9 cellular contexts compared by ENCODE assay signal in the genomic region with DNA sequence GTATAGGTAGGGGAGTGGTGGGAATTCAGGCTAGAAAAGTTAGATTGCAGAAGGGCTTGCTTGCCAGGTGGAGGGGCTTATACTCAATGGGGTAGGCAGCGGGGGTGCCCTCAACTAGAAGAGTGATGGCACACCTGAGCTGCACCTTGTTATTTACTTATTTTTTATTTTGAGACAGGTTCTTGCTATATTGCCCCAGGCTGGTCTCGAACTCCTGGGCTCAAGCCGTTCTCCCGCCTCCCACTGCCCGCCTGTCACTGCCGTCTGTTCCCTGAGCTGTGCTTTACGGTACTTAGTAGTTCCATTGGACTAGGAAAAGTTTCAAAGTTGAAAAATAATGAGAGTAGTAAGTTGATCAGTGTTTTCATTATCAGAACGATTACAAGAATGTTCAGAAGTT. TPM values are rescaled to one million over a fixed set of nuclear protein-coding genes. Genes with fewer than 3 reads are reported as not detected.
DNase-seq lines count a peak whose midpoint lies in the region; TF ChIP-seq lines count a peak whose summit lies in the region.
"Had no signal": no experiment of that assay in that cellular context is flagged by ENCODE, and none has a peak within 500 bp of the region (broad histone marks: within the 10 kb centered on the region; RNA-seq: fewer than 3 reads in every experiment).

No MANE protein-coding gene starts in this region.

- CTCF ChIA-PET in A673 (lab: Charles Lee), result no interaction called here

- H3K36me3 ChIP-seq in A673 (ENCODE audit: insufficient read depth, low read length, poor library complexity, severe bottlenecking), result peaks cover 8% of the 10 kb centered on the region
- peaks cover 0 to 4% of the 10 kb centered on the region in 2 donors for H3K36me3 ChIP-seq in mucosa of rectum (ENCODE audit: control insufficient read depth in 2 of 2, insufficient read depth in 2 of 2, low read length in 2 of 2)

- peak overlapping the region; percentile 97 for H3K27ac ChIP-seq in A673 (ENCODE audit: low read depth, low read length, poor library complexity, severe bottlenecking)
- peak overlapping the region in 1 of 2 donors; percentile 94 for H3K27ac ChIP-seq in mucosa of rectum (ENCODE audit: low read depth in 2 of 2, low read length in 2 of 2)

- intact Hi-C loops in A673 (cut with micrococcal nuclease; ENCODE audit: unreplicated experiment), result no loop called here

- H3K27me3 Mint-ChIP-seq in HFFc6 (ENCODE audit: insufficient read depth) (peaks cover 3% of the 10 kb centered on the region; the same call in 1 of the 2 replicates), brain (peaks cover 5% of the 10 kb centered on the region)

- no TSS peak for BruUV-seq in A673 (replicated peaks; lab: Mats Ljungman, UMichigan)

- H3K4me3 ChIP-seq in A673 (ENCODE audit: low read depth, low read length, poor library complexity, severe bottlenecking) (peak overlapping the region; percentile 75), mucosa of rectum (ENCODE audit: low read length in 2 of 2) (peak overlapping the region; percentile 82 to 92)

- no peaks in the 10 kb centered on the region for H3K9me3 Mint-ChIP-seq in HFFc6
- no peaks in the 10 kb centered on the region for H3K9me3 Mint-ChIP-seq in brain

- peaks cover 71% of the 10 kb centered on the region for H3K4me1 Mint-ChIP-seq in HFFc6 (ENCODE audit: low read depth)
- H3K4me1 Mint-ChIP-seq in brain, result peaks cover 85% of the 10 kb centered on the region

- H3K36me3 Mint-ChIP-seq in HFFc6 (ENCODE audit: low read depth) (peaks cover 13% of the 10 kb centered on the region), brain (peaks cover 10% of the 10 kb centered on the region)

- peak overlapping the region; percentile 78 for H3K27ac Mint-ChIP-seq in HFFc6
- peak overlapping the region; percentile 91 to 98 (median 95) for H3K27ac Mint-ChIP-seq in brain

- DNase-seq in A673 (ENCODE audit: low spot score) (no peak), HFFc6 (no peak), OCI-M1 (lab: John Stamatoyannopoulos, UW) (no peak), EL (no peak), SK-N-DZ (ENCODE audit: low spot score) (no peak), NCI-H1417 (lab: John Stamatoyannopoulos, UW) (no peak)
- DNase-seq: NCI-H187 treated with DMSO at 0.1 percent for 48 hours had no signal

- TF ChIP-seq CTCF in A673 (conservative IDR thresholded peaks at IDR 0.05; ENCODE audit: low read depth, low read length) (no peak), HFFc6 (IDR thresholded peaks at IDR 0.05) (no peak), brain (conservative IDR thresholded peaks at IDR 0.05) (no peak)

- POLR2A ChIA-PET in A673 (lab: Charles Lee; ENCODE audit: low non-redundant PET), result no interaction called here

- H3K4me1 ChIP-seq in A673 (ENCODE audit: insufficient read depth, low read length, poor library complexity, severe bottlenecking), result peaks cover 43% of the 10 kb centered on the region
- peaks cover 22 to 32% of the 10 kb centered on the region in 2 donors for H3K4me1 ChIP-seq in mucosa of rectum (ENCODE audit: control insufficient read depth in 2 of 2, insufficient read depth in 2 of 2, low read length in 2 of 2)

- H3K9ac ChIP-seq in mucosa of rectum (ENCODE audit: low read depth in 1 of 2, low read length in 2 of 2), result peak overlapping the region; percentile 83 to 84

- H3K4me3 Mint-ChIP-seq in HFFc6, result peak overlapping the region; percentile 96
- H3K4me3 Mint-ChIP-seq in brain, result peak overlapping the region; percentile 91 to 94 (median 93)

- H3K9me3 ChIP-seq in A673 (ENCODE audit: low read depth, low read length, poor library complexity, severe bottlenecking) (no peaks in the 10 kb centered on the region), mucosa of rectum (ENCODE audit: control insufficient read depth in 2 of 2, low read length in 2 of 2) (no peaks in the 10 kb centered on the region)

- H3K27me3 ChIP-seq in A673 (replicated peaks; ENCODE audit: insufficient read depth, low read depth, low read length, poor library complexity) (no peaks in the 10 kb centered on the region), mucosa of rectum (ENCODE audit: control insufficient read depth in 2 of 2, insufficient read depth in 2 of 2, low read length in 2 of 2) (no peaks in the 10 kb centered on the region)

RNA-seq across cellular contexts. Expression of a gene that starts 2.0 kb away (rescaled TPM):
- total RNA-seq in A673 (2021), result 63.9 and 64.6 TPM in 2 replicates
- total RNA-seq in HFFc6 (2021; fragmentation: NEBNext Ultra II Directional; extraction: Animal tissue kit (Norgen Biotek cat#: 25700)), result 10 to 100 TPM; 28.1 to 34.0 (median 32.9) TPM
- polyA plus RNA-seq in brain (ENCODE audit: insufficient read depth, low read depth, low replicate concordance), result 4.4 TPM
- 14.3 and 19.9 TPM in 2 replicates for polyA plus RNA-seq in SK-N-DZ (2014; cell fraction: cytosol; rRNA removed)
- polyA plus RNA-seq in SK-N-DZ (2014; cell fraction: nucleus; rRNA removed), result 6.9 and 10.0 TPM in 2 replicates
